24 cellular contexts compared by ENCODE assay signal in the genomic region with DNA sequence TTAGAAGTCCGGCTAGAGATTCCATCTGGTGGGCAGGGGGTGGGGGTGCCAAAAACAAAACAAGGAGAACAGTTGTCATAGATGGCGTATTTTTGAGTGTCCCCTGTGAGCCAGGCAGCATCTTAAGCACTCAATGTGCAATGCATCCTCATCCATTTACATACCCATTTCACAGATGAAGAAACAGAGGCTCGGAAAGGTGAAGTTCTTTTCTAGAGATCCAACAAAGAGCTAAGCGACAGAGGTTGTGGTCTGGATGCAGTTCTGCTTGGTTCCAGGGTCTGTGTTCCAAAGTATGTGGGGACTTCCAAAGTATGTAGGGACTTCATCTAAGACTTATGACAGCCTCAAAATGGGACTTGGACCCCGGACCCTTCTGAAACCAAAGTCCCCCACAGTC.
DNase-seq lines count a peak whose midpoint lies in the region; ATAC-seq and TF ChIP-seq lines count a peak whose summit lies in the region.
"Had no signal": no experiment of that assay in that cellular context is flagged by ENCODE, and none has a peak within 500 bp of the region (broad histone marks: within the 10 kb centered on the region; RNA-seq: fewer than 3 reads in every experiment).

No MANE protein-coding gene starts in this region.

- H3K79me2 ChIP-seq in mammary epithelial cell (ENCODE audit: insufficient read depth, low read length): no peaks in the 10 kb centered on the region
- H3K79me2 ChIP-seq in neural progenitor cell (ENCODE audit: low read depth): no peaks in the 10 kb centered on the region

- H3K27me3 ChIP-seq in mammary epithelial cell (ENCODE audit: insufficient read depth, low read length) (no peaks in the 10 kb centered on the region), BLaER1 (no peaks in the 10 kb centered on the region), neural progenitor cell (no peaks in the 10 kb centered on the region)

- ATAC-seq in HG02610 (IDR thresholded peaks at IDR 0.05; ENCODE audit: unreplicated experiment): no peak
- ATAC-seq: A549, GM12878 had no signal

- H3K4me3 ChIP-seq in mammary epithelial cell (replicated peaks in 1 of 3; ENCODE audit: insufficient read depth in 1 of 3, low read depth in 2 of 3, low read length in 3 of 3) (no peak overlapping the region), BLaER1 (no peak overlapping the region), neural progenitor cell (no peak overlapping the region)
- H3K4me3 ChIP-seq: A549, GM12878 had no signal

- H3K9me3 ChIP-seq in mammary epithelial cell (replicated peaks; ENCODE audit: insufficient read depth, low read length) (no peaks in the 10 kb centered on the region), BLaER1 (no peaks in the 10 kb centered on the region), neural progenitor cell (ENCODE audit: low read depth) (no peaks in the 10 kb centered on the region)
- H3K9me3 ChIP-seq: A549 had no signal

- H3K4me1 Mint-ChIP-seq in MCF 10A (ENCODE audit: insufficient read depth, unreplicated experiment) (no peaks in the 10 kb centered on the region), neural progenitor cell (peaks cover 27% of the 10 kb centered on the region)
- H3K4me1 Mint-ChIP-seq: B cell; CD14-positive monocyte; CD4-positive, alpha-beta memory T cell; CD4-positive, CD25-positive, alpha-beta regulatory T cell; CD8-positive, alpha-beta memory T cell had no signal

- TF ChIP-seq CTCF in mammary epithelial cell (conservative IDR thresholded peaks at IDR 0.05 in 1 of 2, IDR thresholded peaks at IDR 0.05 in 1 of 2; ENCODE audit: extremely low read depth in 1 of 2, insufficient read depth in 1 of 2, low read depth in 1 of 2, low read length in 2 of 2) (no peak), MCF 10A (IDR thresholded peaks at IDR 0.05; ENCODE audit: unreplicated experiment) (no peak), neural progenitor cell (IDR thresholded peaks at IDR 0.05) (no peak)

- H3K36me3 ChIP-seq in mammary epithelial cell (ENCODE audit: insufficient read depth, low read length) (no peaks in the 10 kb centered on the region), BLaER1 (no peaks in the 10 kb centered on the region), neural progenitor cell (no peaks in the 10 kb centered on the region)

- DNase-seq in mammary epithelial cell (no peak), MCF 10A (ENCODE audit: unreplicated experiment) (no peak), neural progenitor cell (ENCODE audit: low spot score) (no peak)
- DNase-seq in activated CD4-positive, alpha-beta T cell treated with anti-CD3 and anti-CD28 coated beads for 48 hours: no peak
- DNase-seq: AML-193; C1 segment of cervical spinal cord; CD4-positive, alpha-beta memory T cell; CD4-positive, CD25-positive, alpha-beta regulatory T cell; CD8-positive, alpha-beta memory T cell; COR-L47; DMS 273 treated with DMSO at 0.1 percent for 48 hours; DMS153; DMS53; DMS79; DND-41; EL; GDM1 had no signal

- dilution Hi-C loops in mammary epithelial cell (cut with HindIII; ENCODE audit: low sequenced_read_pairs): no loop called here

- peaks cover 2% of the 10 kb centered on the region for H3K9me3 Mint-ChIP-seq in MCF 10A (ENCODE audit: unreplicated experiment)
- H3K9me3 Mint-ChIP-seq in neural progenitor cell: no peaks in the 10 kb centered on the region
- H3K9me3 Mint-ChIP-seq: CD4-positive, CD25-positive, alpha-beta regulatory T cell; CD8-positive, alpha-beta memory T cell had no signal

- intact Hi-C loops in mammary epithelial cell (cut with micrococcal nuclease) (no loop called here), MCF 10A (cut with micrococcal nuclease) (no loop called here)

- H3K27ac ChIP-seq in mammary epithelial cell (ENCODE audit: insufficient read depth, low read depth, low read length) (no peak overlapping the region), BLaER1 (no peak overlapping the region), neural progenitor cell (no peak overlapping the region)
- H3K27ac ChIP-seq: 22Rv1, A549 had no signal

- peaks cover 6% of the 10 kb centered on the region for H3F3A ChIP-seq in neural progenitor cell (ENCODE audit: low read depth)

- no peak overlapping the region for H3K4me2 ChIP-seq in mammary epithelial cell (ENCODE audit: insufficient read depth, low read depth, low read length)
- 0 out of 2 replicates have a peak overlapping the region, but pooled peaks have one; percentile 40 for H3K4me2 ChIP-seq in BLaER1
- no peak overlapping the region for H3K4me2 ChIP-seq in neural progenitor cell
- H3K4me2 ChIP-seq: A549 had no signal

- in situ Hi-C loops in mammary epithelial cell (cut with MboI; ENCODE audit: low sequenced_read_pairs in 2 of 2): no loop called here

- no peaks in the 10 kb centered on the region for H3K4me1 ChIP-seq in mammary epithelial cell (ENCODE audit: insufficient read depth, low read length)
- H3K4me1 ChIP-seq in BLaER1: peaks cover 23% of the 10 kb centered on the region
- H3K4me1 ChIP-seq in neural progenitor cell: peaks cover 5% of the 10 kb centered on the region
- H3K4me1 ChIP-seq: A549 had no signal

- H3K27me3 Mint-ChIP-seq in MCF 10A (ENCODE audit: insufficient read depth, unreplicated experiment) (no peaks in the 10 kb centered on the region), neural progenitor cell (ENCODE audit: insufficient read depth, low read depth) (peaks cover 7% of the 10 kb centered on the region)
- H3K27me3 Mint-ChIP-seq: CD4-positive, CD25-positive, alpha-beta regulatory T cell had no signal

- POLR2A ChIA-PET in MCF 10A (lab: Yijun Ruan, JAX): no interaction called here

- 57% methylated on average over 5 of the region's 5 CpGs for WGBS in mammary epithelial cell (ENCODE audit: low coverage, missing lambda C conversion rate)

- CTCF ChIA-PET in mammary epithelial cell (lab: Charles Lee; ENCODE audit: low non-redundant PET): no interaction called here
- CTCF ChIA-PET in MCF 10A (lab: Yijun Ruan, JAX): interaction anchor here (0.6 kb wide), 1 partner anchor 827 kb away, joined by 3 read pairs; no protein-coding TSS in a partner anchor

- peak overlapping the region; percentile 32 for H2AFZ ChIP-seq in mammary epithelial cell (ENCODE audit: low read depth, low read length)
- no peak overlapping the region for H2AFZ ChIP-seq in neural progenitor cell (replicated peaks)

- H3K4me3 Mint-ChIP-seq in MCF 10A (ENCODE audit: unreplicated experiment) (no peak overlapping the region), neural progenitor cell (no peak overlapping the region)
- H3K4me3 Mint-ChIP-seq: B cell; CD14-positive monocyte; CD4-positive, alpha-beta memory T cell; CD4-positive, CD25-positive, alpha-beta regulatory T cell; CD8-positive, alpha-beta memory T cell had no signal

- H3K9ac ChIP-seq in mammary epithelial cell (ENCODE audit: insufficient read depth, low read length) (no peak overlapping the region), BLaER1 (no peak overlapping the region), neural progenitor cell (no peak overlapping the region)

- no peak overlapping the region for H3K27ac Mint-ChIP-seq in MCF 10A (ENCODE audit: low read depth, unreplicated experiment)
- peak overlapping the region; percentile 63 for H3K27ac Mint-ChIP-seq in neural progenitor cell
- H3K27ac Mint-ChIP-seq: B cell; CD14-positive monocyte; CD4-positive, alpha-beta memory T cell; CD4-positive, CD25-positive, alpha-beta regulatory T cell; CD8-positive, alpha-beta memory T cell had no signal

- H3K36me3 Mint-ChIP-seq in MCF 10A (ENCODE audit: insufficient read depth, unreplicated experiment): no peaks in the 10 kb centered on the region
- no peaks in the 10 kb centered on the region for H3K36me3 Mint-ChIP-seq in neural progenitor cell
- H3K36me3 Mint-ChIP-seq: CD14-positive monocyte; CD4-positive, alpha-beta memory T cell; CD4-positive, CD25-positive, alpha-beta regulatory T cell; CD8-positive, alpha-beta memory T cell had no signal

- H4K20me1 ChIP-seq in mammary epithelial cell (ENCODE audit: insufficient read depth, low read length): no peaks in the 10 kb centered on the region
- no peaks in the 10 kb centered on the region for H4K20me1 ChIP-seq in BLaER1
- H4K20me1 ChIP-seq in neural progenitor cell (ENCODE audit: low read depth): no peaks in the 10 kb centered on the region

- BruUV-seq in mammary epithelial cell (replicated peaks; lab: Mats Ljungman, UMichigan) (no TSS peak), MCF 10A (replicated peaks; lab: Mats Ljungman, UMichigan) (no TSS peak)
